In genomic region chr1:207424570-207425131, GRCh38 we compare ENCODE assay signal across 1 cellular context.
TF ChIP-seq lines count a peak whose summit lies in the region.

No MANE protein-coding gene starts in this region.

TF ChIP-seq in GM12878, 131 proteins besides CTCF, POLR2A, EP300 and RAD21 (continued from another document and continues in another):
- TF ChIP-seq CUX1 (IDR thresholded peaks at IDR 0.05; ENCODE audit: insufficient replicate concordance, low read depth, low read length) (no peak), BMI1 (IDR thresholded peaks at IDR 0.05; ENCODE audit: borderline replicate concordance) (no peak), SRF (IDR thresholded peaks at IDR 0.05; ENCODE audit: low read depth in 2 of 2, low read length in 2 of 2) (no peak), CBX5 (IDR thresholded peaks at IDR 0.05; ENCODE audit: low read depth) (no peak), TCF7 (IDR thresholded peaks at IDR 0.05; ENCODE audit: borderline replicate concordance) (no peak), E4F1 (IDR thresholded peaks at IDR 0.05; ENCODE audit: borderline replicate concordance, partially characterized antibody) (no peak), CHD2 (IDR thresholded peaks at IDR 0.05; ENCODE audit: borderline replicate concordance, low read depth, low read length) (no peak), POLR2AphosphoS2 (IDR thresholded peaks at IDR 0.05; ENCODE audit: low read depth, low read length) (no peak), MYC (IDR thresholded peaks at IDR 0.05; ENCODE audit: insufficient read depth, insufficient read length, insufficient replicate concordance, low read length, severe bottlenecking) (no peak), FOXM1 (IDR thresholded peaks at IDR 0.05; ENCODE audit: low read depth, low read length) (no peak), MXI1 (IDR thresholded peaks at IDR 0.05; ENCODE audit: low read depth, low read length) (no peak), SP1 (IDR thresholded peaks at IDR 0.05; ENCODE audit: low read depth, low read length) (no peak), ATF2 (IDR thresholded peaks at IDR 0.05; ENCODE audit: low read length) (no peak), ZBTB33 (IDR thresholded peaks at IDR 0.05) (no peak), TARDBP (IDR thresholded peaks at IDR 0.05; ENCODE audit: borderline replicate concordance) (no peak), MTA3 (IDR thresholded peaks at IDR 0.05; ENCODE audit: borderline replicate concordance, low read length) (no peak; the same call in 1 of the 2 replicates), FOS (IDR thresholded peaks at IDR 0.05; ENCODE audit: borderline replicate concordance, extremely low read depth, insufficient read length) (no peak), GATAD2B (conservative IDR thresholded peaks at IDR 0.05; ENCODE audit: low read depth) (peak; percentile 52; the same call in 1 of the 2 replicates), BHLHE40 (IDR thresholded peaks at IDR 0.05; ENCODE audit: borderline replicate concordance in 1 of 2, low read depth in 2 of 2, low read length in 1 of 2) (no peak; a peak in 2 of 4 replicates), WRNIP1 (IDR thresholded peaks at IDR 0.05; ENCODE audit: borderline replicate concordance, low read depth, low read length) (no peak), PKNOX1 (IDR thresholded peaks at IDR 0.05) (no peak), ATF3 (IDR thresholded peaks at IDR 0.05; ENCODE audit: borderline replicate concordance, extremely low read depth, low read depth, low read length) (no peak), HDAC6 (IDR thresholded peaks at IDR 0.05; ENCODE audit: unreplicated experiment) (no peak), RBBP5 (conservative IDR thresholded peaks at IDR 0.05) (no peak), SUPT20H (IDR thresholded peaks at IDR 0.05; ENCODE audit: borderline replicate concordance, control insufficient read depth, low read depth, low read length) (no peak), POU2F2 (IDR thresholded peaks at IDR 0.05; ENCODE audit: borderline replicate concordance, low read depth, low read length) (no peak), SKIL (IDR thresholded peaks at IDR 0.05; ENCODE audit: low read depth, poor library complexity, severe bottlenecking) (no peak), FOXK2 (IDR thresholded peaks at IDR 0.05) (no peak), NFXL1 (IDR thresholded peaks at IDR 0.05; ENCODE audit: borderline replicate concordance) (no peak), RUNX3 (IDR thresholded peaks at IDR 0.05; ENCODE audit: low read length) (no peak), SPI1 (IDR thresholded peaks at IDR 0.05; ENCODE audit: borderline replicate concordance, insufficient read depth, low read depth, low read length) (peak; percentile 41; the same call in 1 of the 2 replicates), EZH2 (IDR thresholded peaks at IDR 0.05; ENCODE audit: borderline replicate concordance, control insufficient read depth, low read depth, low read length) (no peak), ELK1 (IDR thresholded peaks at IDR 0.05; ENCODE audit: low read depth, low read length) (no peak), KAT2A (conservative IDR thresholded peaks at IDR 0.05; ENCODE audit: control insufficient read depth, low read depth, low read length) (no peak), YBX1 (IDR thresholded peaks at IDR 0.05) (no peak), ZBTB40 (IDR thresholded peaks at IDR 0.05; ENCODE audit: borderline replicate concordance) (no peak), PAX8 (IDR thresholded peaks at IDR 0.05) (no peak), ATF7 (IDR thresholded peaks at IDR 0.05; ENCODE audit: low read depth) (no peak), SREBF2 (IDR thresholded peaks at IDR 0.05; ENCODE audit: low read length) (no peak), ESRRA (IDR thresholded peaks at IDR 0.05; ENCODE audit: low read length) (no peak)
